ENCODE assay signal across 1 cellular context in genomic region chr10:91307489-91307888, GRCh38.
TF ChIP-seq lines count a peak whose summit lies in the region.

No MANE protein-coding gene starts in this region.

TF ChIP-seq in GM12878, 131 proteins besides CTCF, POLR2A, EP300 and RAD21 (continued from another document):
- TF ChIP-seq SKIL (IDR thresholded peaks at IDR 0.05; ENCODE audit: low read depth, poor library complexity, severe bottlenecking) (no peak), BHLHE40 (IDR thresholded peaks at IDR 0.05; ENCODE audit: borderline replicate concordance in 1 of 2, low read depth in 2 of 2, low read length in 1 of 2) (no peak), BCL11A (IDR thresholded peaks at IDR 0.05; ENCODE audit: low read depth, low read length) (0 out of 2 replicates have a peak, but pooled peaks have one; percentile 35), E2F4 (IDR thresholded peaks at IDR 0.05; ENCODE audit: low read depth, low read length) (no peak), JUND (IDR thresholded peaks at IDR 0.05; ENCODE audit: low read depth, low read length) (no peak), REST (IDR thresholded peaks at IDR 0.05; ENCODE audit: low read depth, low read length) (no peak), IKZF1 (conservative IDR thresholded peaks at IDR 0.05) (no peak), RELB (IDR thresholded peaks at IDR 0.05; ENCODE audit: low read depth) (no peak), WRNIP1 (IDR thresholded peaks at IDR 0.05; ENCODE audit: borderline replicate concordance, low read depth, low read length) (no peak), MEF2A (IDR thresholded peaks at IDR 0.05; ENCODE audit: insufficient read depth, low read depth, low read length) (no peak), MEF2B (IDR thresholded peaks at IDR 0.05; ENCODE audit: partially characterized antibody, poor library complexity, severe bottlenecking) (no peak), CBX5 (IDR thresholded peaks at IDR 0.05; ENCODE audit: low read depth) (no peak), MXI1 (IDR thresholded peaks at IDR 0.05; ENCODE audit: low read depth, low read length) (no peak), RUNX3 (IDR thresholded peaks at IDR 0.05; ENCODE audit: low read length) (peak; percentile 11; the same call in 1 of the 2 replicates), LARP7 (IDR thresholded peaks at IDR 0.05) (no peak), PRDM15 (CRISPR knock-in tag; IDR thresholded peaks at IDR 0.05) (no peak), RAD51 (IDR thresholded peaks at IDR 0.05) (no peak), CHD1 (IDR thresholded peaks at IDR 0.05; ENCODE audit: low read depth, low read length) (no peak), SIX5 (IDR thresholded peaks at IDR 0.05; ENCODE audit: low read depth, low read length, severe bottlenecking) (no peak), USF2 (IDR thresholded peaks at IDR 0.05; ENCODE audit: borderline replicate concordance, low read depth, low read length) (no peak), ATF7 (IDR thresholded peaks at IDR 0.05; ENCODE audit: low read depth) (no peak), ZNF217 (IDR thresholded peaks at IDR 0.05) (no peak), NRF1 (conservative IDR thresholded peaks at IDR 0.05; ENCODE audit: low read depth, low read length) (no peak), CREM (IDR thresholded peaks at IDR 0.05; ENCODE audit: low read depth) (peak; percentile 25; the same call in 1 of the 2 replicates), USF1 (IDR thresholded peaks at IDR 0.05; ENCODE audit: borderline replicate concordance, extremely low read length, insufficient read depth, low read depth, low read length) (no peak), FOXM1 (IDR thresholded peaks at IDR 0.05; ENCODE audit: low read depth, low read length) (no peak), RB1 (IDR thresholded peaks at IDR 0.05; ENCODE audit: borderline replicate concordance) (no peak), PBX3 (IDR thresholded peaks at IDR 0.05; ENCODE audit: insufficient replicate concordance, low read depth, low read length) (no peak), IRF5 (IDR thresholded peaks at IDR 0.05; ENCODE audit: borderline replicate concordance) (no peak), ATF3 (IDR thresholded peaks at IDR 0.05; ENCODE audit: borderline replicate concordance, extremely low read depth, low read depth, low read length) (no peak), ESRRA (IDR thresholded peaks at IDR 0.05; ENCODE audit: low read length) (no peak)
TF ChIP-seq in GM12878: peak in this region for 8.
